2 cellular contexts compared by ENCODE assay signal in the genomic region with DNA sequence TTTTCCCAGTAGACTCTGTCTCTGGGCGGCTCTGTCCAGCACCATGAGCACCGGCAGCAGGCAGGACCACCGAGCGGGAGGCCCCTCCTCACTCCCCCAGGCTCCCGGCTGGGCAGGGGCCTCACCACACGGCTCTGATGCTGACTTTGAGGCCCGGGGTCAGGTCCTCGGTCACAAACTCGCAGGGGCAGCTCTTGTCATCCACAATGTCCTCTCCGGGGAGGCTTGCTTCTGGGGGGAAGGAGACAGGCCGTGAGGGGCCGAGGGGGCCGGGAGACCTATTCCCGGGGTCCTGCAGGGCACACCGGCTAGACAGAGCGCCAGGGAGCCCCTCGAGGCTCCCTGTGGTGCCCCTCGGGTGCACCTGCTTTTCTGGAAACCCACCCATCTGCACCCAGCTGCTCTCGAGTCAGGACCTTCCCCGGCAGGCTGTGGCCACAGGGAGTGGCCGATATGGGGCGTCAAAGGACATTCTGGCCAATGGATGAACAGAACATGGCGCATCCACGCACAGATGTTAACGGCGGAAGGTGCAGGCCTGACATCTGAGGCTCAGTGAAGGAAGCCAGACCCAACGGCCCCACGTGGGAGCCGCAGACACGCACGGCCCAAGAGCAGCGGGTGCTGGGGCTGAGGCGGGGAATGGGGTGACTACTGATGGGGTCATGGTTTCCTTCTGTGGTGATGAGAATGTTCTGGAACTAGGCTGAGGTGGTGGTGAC.
TF ChIP-seq lines count a peak whose summit lies in the region.

No MANE protein-coding gene starts in this region.

TF ChIP-seq in Ishikawa, 13 proteins besides CTCF, POLR2A, EP300 and RAD21:
- TF ChIP-seq CEBPB (IDR thresholded peaks at IDR 0.05) (no peak), EGR1 (IDR thresholded peaks at IDR 0.05) (no peak), YY1 (IDR thresholded peaks at IDR 0.05; ENCODE audit: low read depth) (no peak), TCF12 (IDR thresholded peaks at IDR 0.05; ENCODE audit: low read depth) (no peak), FOXM1 (IDR thresholded peaks at IDR 0.05; ENCODE audit: borderline replicate concordance, low read depth) (no peak), ZBTB7A (IDR thresholded peaks at IDR 0.05; ENCODE audit: low read depth) (no peak), TAF1 (IDR thresholded peaks at IDR 0.05; ENCODE audit: low read depth) (no peak)
- TF ChIP-seq, protein P1, sequence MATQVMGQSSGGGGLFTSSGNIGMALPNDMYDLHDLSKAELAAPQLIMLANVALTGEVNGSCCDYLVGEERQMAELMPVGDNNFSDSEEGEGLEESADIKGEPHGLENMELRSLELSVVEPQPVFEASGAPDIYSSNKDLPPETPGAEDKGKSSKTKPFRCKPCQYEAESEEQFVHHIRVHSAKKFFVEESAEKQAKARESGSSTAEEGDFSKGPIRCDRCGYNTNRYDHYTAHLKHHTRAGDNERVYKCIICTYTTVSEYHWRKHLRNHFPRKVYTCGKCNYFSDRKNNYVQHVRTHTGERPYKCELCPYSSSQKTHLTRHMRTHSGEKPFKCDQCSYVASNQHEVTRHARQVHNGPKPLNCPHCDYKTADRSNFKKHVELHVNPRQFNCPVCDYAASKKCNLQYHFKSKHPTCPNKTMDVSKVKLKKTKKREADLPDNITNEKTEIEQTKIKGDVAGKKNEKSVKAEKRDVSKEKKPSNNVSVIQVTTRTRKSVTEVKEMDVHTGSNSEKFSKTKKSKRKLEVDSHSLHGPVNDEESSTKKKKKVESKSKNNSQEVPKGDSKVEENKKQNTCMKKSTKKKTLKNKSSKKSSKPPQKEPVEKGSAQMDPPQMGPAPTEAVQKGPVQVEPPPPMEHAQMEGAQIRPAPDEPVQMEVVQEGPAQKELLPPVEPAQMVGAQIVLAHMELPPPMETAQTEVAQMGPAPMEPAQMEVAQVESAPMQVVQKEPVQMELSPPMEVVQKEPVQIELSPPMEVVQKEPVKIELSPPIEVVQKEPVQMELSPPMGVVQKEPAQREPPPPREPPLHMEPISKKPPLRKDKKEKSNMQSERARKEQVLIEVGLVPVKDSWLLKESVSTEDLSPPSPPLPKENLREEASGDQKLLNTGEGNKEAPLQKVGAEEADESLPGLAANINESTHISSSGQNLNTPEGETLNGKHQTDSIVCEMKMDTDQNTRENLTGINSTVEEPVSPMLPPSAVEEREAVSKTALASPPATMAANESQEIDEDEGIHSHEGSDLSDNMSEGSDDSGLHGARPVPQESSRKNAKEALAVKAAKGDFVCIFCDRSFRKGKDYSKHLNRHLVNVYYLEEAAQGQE (IDR thresholded peaks at IDR 0.05; ENCODE audit: low read depth), result 0 out of 2 replicates have a peak, but pooled peaks have one; percentile 15

TF ChIP-seq in K562, 482 proteins besides CTCF, POLR2A, EP300 and RAD21:
- TF ChIP-seq, protein P2, sequence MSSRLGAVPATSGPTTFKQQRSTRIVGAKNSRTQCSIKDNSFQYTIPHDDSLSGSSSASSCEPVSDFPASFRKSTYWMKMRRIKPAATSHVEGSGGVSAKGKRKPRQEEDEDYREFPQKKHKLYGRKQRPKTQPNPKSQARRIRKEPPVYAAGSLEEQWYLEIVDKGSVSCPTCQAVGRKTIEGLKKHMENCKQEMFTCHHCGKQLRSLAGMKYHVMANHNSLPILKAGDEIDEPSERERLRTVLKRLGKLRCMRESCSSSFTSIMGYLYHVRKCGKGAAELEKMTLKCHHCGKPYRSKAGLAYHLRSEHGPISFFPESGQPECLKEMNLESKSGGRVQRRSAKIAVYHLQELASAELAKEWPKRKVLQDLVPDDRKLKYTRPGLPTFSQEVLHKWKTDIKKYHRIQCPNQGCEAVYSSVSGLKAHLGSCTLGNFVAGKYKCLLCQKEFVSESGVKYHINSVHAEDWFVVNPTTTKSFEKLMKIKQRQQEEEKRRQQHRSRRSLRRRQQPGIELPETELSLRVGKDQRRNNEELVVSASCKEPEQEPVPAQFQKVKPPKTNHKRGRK (tag; IDR thresholded peaks at IDR 0.05), result no peak
- TF ChIP-seq BRD4 (IDR thresholded peaks at IDR 0.05) (no peak), HMGN3 (IDR thresholded peaks at IDR 0.05; ENCODE audit: borderline replicate concordance, extremely low read depth, insufficient read length, low read depth, low read length) (no peak), FOS (IDR thresholded peaks at IDR 0.05; ENCODE audit: extremely low read depth, insufficient read length) (no peak), HNRNPLL (IDR thresholded peaks at IDR 0.05; ENCODE audit: low read depth, low read length, poor library complexity, severe bottlenecking) (no peak), E2F3 (CRISPR knock-in tag; IDR thresholded peaks at IDR 0.05) (no peak), COPS2 (conservative IDR thresholded peaks at IDR 0.05) (no peak)
- TF ChIP-seq, protein P3, sequence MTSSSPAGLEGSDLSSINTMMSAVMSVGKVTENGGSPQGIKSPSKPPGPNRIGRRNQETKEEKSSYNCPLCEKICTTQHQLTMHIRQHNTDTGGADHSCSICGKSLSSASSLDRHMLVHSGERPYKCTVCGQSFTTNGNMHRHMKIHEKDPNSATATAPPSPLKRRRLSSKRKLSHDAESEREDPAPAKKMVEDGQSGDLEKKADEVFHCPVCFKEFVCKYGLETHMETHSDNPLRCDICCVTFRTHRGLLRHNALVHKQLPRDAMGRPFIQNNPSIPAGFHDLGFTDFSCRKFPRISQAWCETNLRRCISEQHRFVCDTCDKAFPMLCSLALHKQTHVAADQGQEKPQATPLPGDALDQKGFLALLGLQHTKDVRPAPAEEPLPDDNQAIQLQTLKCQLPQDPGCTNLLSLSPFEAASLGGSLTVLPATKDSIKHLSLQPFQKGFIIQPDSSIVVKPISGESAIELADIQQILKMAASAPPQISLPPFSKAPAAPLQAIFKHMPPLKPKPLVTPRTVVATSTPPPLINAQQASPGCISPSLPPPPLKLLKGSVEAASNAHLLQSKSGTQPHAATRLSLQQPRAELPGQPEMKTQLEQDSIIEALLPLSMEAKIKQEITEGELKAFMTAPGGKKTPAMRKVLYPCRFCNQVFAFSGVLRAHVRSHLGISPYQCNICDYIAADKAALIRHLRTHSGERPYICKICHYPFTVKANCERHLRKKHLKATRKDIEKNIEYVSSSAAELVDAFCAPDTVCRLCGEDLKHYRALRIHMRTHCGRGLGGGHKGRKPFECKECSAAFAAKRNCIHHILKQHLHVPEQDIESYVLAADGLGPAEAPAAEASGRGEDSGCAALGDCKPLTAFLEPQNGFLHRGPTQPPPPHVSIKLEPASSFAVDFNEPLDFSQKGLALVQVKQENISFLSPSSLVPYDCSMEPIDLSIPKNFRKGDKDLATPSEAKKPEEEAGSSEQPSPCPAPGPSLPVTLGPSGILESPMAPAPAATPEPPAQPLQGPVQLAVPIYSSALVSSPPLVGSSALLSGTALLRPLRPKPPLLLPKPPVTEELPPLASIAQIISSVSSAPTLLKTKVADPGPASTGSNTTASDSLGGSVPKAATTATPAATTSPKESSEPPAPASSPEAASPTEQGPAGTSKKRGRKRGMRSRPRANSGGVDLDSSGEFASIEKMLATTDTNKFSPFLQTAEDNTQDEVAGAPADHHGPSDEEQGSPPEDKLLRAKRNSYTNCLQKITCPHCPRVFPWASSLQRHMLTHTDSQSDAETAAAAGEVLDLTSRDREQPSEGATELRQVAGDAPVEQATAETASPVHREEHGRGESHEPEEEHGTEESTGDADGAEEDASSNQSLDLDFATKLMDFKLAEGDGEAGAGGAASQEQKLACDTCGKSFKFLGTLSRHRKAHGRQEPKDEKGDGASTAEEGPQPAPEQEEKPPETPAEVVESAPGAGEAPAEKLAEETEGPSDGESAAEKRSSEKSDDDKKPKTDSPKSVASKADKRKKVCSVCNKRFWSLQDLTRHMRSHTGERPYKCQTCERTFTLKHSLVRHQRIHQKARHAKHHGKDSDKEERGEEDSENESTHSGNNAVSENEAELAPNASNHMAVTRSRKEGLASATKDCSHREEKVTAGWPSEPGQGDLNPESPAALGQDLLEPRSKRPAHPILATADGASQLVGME (CRISPR knock-in tag; IDR thresholded peaks at IDR 0.05), result no peak
